ENCODE assay signal across 1 cellular context in genomic region chr4:99887837-99888236, GRCh38.
TF ChIP-seq lines count a peak whose summit lies in the region.

No MANE protein-coding gene starts in this region.

TF ChIP-seq in GM23338, 12 proteins besides CTCF, POLR2A, EP300 and RAD21 (continued from another document):
- TF ChIP-seq ZNF462 (CRISPR knock-in tag; IDR thresholded peaks at IDR 0.05) (no peak), CREB1 (CRISPR knock-in tag; IDR thresholded peaks at IDR 0.05; ENCODE audit: low read depth) (no peak), EZH2 (IDR thresholded peaks at IDR 0.05; ENCODE audit: low read depth, unreplicated experiment) (no peak), NANOG (IDR thresholded peaks at IDR 0.05; ENCODE audit: borderline replicate concordance) (no peak), ETS1 (IDR thresholded peaks at IDR 0.05) (no peak), STAT1 (IDR thresholded peaks at IDR 0.05; ENCODE audit: unreplicated experiment) (no peak), EZH2phosphoT487 (IDR thresholded peaks at IDR 0.05; ENCODE audit: unreplicated experiment) (no peak), REST (IDR thresholded peaks at IDR 0.05; ENCODE audit: unreplicated experiment) (no peak), ZNF114 (CRISPR knock-in tag; IDR thresholded peaks at IDR 0.05) (no peak), JUNB (IDR thresholded peaks at IDR 0.05; ENCODE audit: unreplicated experiment) (no peak), POLR2AphosphoS5 (IDR thresholded peaks at IDR 0.05; ENCODE audit: low read depth) (no peak)
